ENCODE assay signal across 9 cellular contexts in genomic region chr15:77784361-77785292, GRCh38.
A peak's percentile ranks its signal among the peaks of the same experiment; 100 is the strongest.
DNase-seq lines count a peak whose midpoint lies in the region; ATAC-seq and TF ChIP-seq lines count a peak whose summit lies in the region.
"Had no signal": no experiment of that assay in that cellular context is flagged by ENCODE, and none has a peak within 500 bp of the region (broad histone marks: within the 10 kb centered on the region; RNA-seq: fewer than 3 reads in every experiment).

No MANE protein-coding gene starts in this region.

- DNase-seq in AG09309 (ENCODE audit: low read depth) (no peak), OCI-M1 (lab: John Stamatoyannopoulos, UW) (peak; percentile 50), fibroblast of pulmonary artery (ENCODE audit: low read depth) (peak; percentile 17), SHP77 treated with DMSO at 0.1 percent for 48 hours (lab: John Stamatoyannopoulos, UW) (no peak), activated gamma-delta T cell (lab: John Stamatoyannopoulos, UW) (no peak), SK-N-DZ (ENCODE audit: low spot score) (no peak)

- H3K4me3 ChIP-seq in AG09309 (ENCODE audit: control insufficient read depth, low read depth, low read length): no peak overlapping the region
- H3K4me3 ChIP-seq in fibroblast of pulmonary artery (replicated peaks; ENCODE audit: low read depth, low read length): no peak overlapping the region
- H3K4me3 ChIP-seq: skin epidermis had no signal

- TF ChIP-seq CTCF in AG09309 (IDR thresholded peaks at IDR 0.05; ENCODE audit: control insufficient read depth, insufficient read depth, low read depth, low read length, missing control alignments): peak; percentile 36
- peak; percentile 52 for TF ChIP-seq CTCF in GM12874 (IDR thresholded peaks at IDR 0.05; ENCODE audit: insufficient read depth, low read depth, low read length)
- TF ChIP-seq CTCF in fibroblast of pulmonary artery (IDR thresholded peaks at IDR 0.05; ENCODE audit: low read length, missing control alignments): peak; percentile 37

- no peak for ATAC-seq in HG02981 (IDR thresholded peaks at IDR 0.05; ENCODE audit: unreplicated experiment)

Comparison
In these comparisons a context has a peak if more than half of its experiments do, and no peak if none do; other contexts are left out.
1. DNase-seq: peak in OCI-M1 (single experiment) and fibroblast of pulmonary artery (single experiment); none in AG09309 (single experiment), SHP77 treated with DMSO at 0.1 percent for 48 hours (single experiment), activated gamma-delta T cell (single experiment) and SK-N-DZ (single experiment).
2. Peak in every context shown above with its lines, with median percentiles within 50 percentile points of each other: CTCF ChIP-seq.